ENCODE assay signal across 1 cellular context in the genomic region with DNA sequence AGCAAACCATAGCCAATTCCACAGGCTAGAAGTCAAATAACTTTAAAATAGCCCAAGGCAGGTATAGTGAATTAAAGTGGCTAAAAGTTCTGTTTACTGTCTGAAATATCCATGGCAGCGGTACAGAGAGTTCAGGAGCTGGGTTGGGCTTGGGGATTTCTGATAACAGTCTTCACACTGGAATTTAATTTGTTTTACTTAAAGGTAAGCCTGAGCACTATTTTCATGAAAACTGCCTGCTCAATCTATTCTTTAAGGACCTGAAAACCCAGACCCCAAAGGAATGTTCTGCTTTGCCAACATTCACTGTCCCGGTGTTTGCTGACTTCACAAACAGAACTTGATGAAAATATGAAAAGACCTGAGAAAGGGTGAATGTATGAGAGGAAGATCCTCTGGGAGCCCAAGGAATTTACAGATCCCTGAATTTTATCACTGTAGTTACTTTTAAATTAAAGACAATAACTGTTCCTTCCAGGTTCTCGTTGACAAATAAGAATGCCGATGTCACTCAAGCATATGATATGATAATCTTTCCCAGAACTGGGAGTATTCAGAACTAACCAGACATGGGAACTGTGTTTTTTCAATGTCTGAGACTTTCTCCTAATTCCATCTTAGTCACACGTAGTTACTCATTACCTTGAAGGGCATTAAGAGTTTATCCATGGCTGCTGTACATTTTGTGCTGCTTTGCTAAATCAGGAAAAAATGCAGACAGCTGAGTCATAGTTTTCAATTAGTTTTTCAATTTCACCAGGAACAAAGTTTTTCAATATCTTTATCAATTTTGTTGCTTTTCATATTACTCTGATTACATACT.
TF ChIP-seq lines count a peak whose summit lies in the region.

No MANE protein-coding gene starts in this region.

TF ChIP-seq in GM23338, 12 proteins besides CTCF, POLR2A, EP300 and RAD21:
- TF ChIP-seq, protein P1, sequence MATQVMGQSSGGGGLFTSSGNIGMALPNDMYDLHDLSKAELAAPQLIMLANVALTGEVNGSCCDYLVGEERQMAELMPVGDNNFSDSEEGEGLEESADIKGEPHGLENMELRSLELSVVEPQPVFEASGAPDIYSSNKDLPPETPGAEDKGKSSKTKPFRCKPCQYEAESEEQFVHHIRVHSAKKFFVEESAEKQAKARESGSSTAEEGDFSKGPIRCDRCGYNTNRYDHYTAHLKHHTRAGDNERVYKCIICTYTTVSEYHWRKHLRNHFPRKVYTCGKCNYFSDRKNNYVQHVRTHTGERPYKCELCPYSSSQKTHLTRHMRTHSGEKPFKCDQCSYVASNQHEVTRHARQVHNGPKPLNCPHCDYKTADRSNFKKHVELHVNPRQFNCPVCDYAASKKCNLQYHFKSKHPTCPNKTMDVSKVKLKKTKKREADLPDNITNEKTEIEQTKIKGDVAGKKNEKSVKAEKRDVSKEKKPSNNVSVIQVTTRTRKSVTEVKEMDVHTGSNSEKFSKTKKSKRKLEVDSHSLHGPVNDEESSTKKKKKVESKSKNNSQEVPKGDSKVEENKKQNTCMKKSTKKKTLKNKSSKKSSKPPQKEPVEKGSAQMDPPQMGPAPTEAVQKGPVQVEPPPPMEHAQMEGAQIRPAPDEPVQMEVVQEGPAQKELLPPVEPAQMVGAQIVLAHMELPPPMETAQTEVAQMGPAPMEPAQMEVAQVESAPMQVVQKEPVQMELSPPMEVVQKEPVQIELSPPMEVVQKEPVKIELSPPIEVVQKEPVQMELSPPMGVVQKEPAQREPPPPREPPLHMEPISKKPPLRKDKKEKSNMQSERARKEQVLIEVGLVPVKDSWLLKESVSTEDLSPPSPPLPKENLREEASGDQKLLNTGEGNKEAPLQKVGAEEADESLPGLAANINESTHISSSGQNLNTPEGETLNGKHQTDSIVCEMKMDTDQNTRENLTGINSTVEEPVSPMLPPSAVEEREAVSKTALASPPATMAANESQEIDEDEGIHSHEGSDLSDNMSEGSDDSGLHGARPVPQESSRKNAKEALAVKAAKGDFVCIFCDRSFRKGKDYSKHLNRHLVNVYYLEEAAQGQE (IDR thresholded peaks at IDR 0.05; ENCODE audit: unreplicated experiment): no peak
